ENCODE assay signal across 9 cellular contexts in genomic region chr2:176830362-176830761, GRCh38.
DNase-seq lines count a peak whose midpoint lies in the region; ATAC-seq and TF ChIP-seq lines count a peak whose summit lies in the region.
"Had no signal": no experiment of that assay in that cellular context is flagged by ENCODE, and none has a peak within 500 bp of the region (broad histone marks: within the 10 kb centered on the region; RNA-seq: fewer than 3 reads in every experiment).

No MANE protein-coding gene starts in this region.

- H3K36me3 ChIP-seq in GM06990 (ENCODE audit: control insufficient read depth, insufficient read depth, low read length), result no peaks in the 10 kb centered on the region
- no peaks in the 10 kb centered on the region for H3K36me3 ChIP-seq in MM.1S (replicated peaks; ENCODE audit: insufficient read depth, low read length)

- no peak overlapping the region for H3K4me3 Mint-ChIP-seq in activated CD8-positive, alpha-beta T cell treated with anti-CD3 and anti-CD28 coated beads, Interleukin-2, amount 10 ng/mL, durations not matched to agents 7 days and 5 days

- no peaks in the 10 kb centered on the region for H3K36me3 Mint-ChIP-seq in activated CD8-positive, alpha-beta T cell treated with anti-CD3 and anti-CD28 coated beads, Interleukin-2, amount 10 ng/mL, durations not matched to agents 7 days and 5 days (ENCODE audit: low read depth)

- peaks cover 45% of the 10 kb centered on the region for H3K4me1 Mint-ChIP-seq in activated CD8-positive, alpha-beta T cell treated with anti-CD3 and anti-CD28 coated beads, Interleukin-2, amount 10 ng/mL, durations not matched to agents 7 days and 5 days (ENCODE audit: low read depth)

- peak; percentile 44 for ATAC-seq in activated CD8-positive, alpha-beta T cell treated with anti-CD3 and anti-CD28 coated beads, Interleukin-2, amount 10 ng/mL, durations not matched to agents 7 days and 5 days
- ATAC-seq in HG03175 (IDR thresholded peaks at IDR 0.05; ENCODE audit: unreplicated experiment), result no peak
- ATAC-seq: Right ventricle myocardium inferior had no signal

- H3K27ac ChIP-seq in MM.1S (ENCODE audit: low read length), result no peak overlapping the region

- H2AFZ ChIP-seq in MM.1S (ENCODE audit: low read length), result no peak overlapping the region

- no peaks in the 10 kb centered on the region for H4K20me1 ChIP-seq in MM.1S (ENCODE audit: insufficient read depth, low read length)

- H3K4me3 ChIP-seq in GM06990 (replicated peaks; ENCODE audit: low read depth, low read length) (no peak overlapping the region), MM.1S (ENCODE audit: low read length) (no peak overlapping the region)

- H3K9me2 ChIP-seq in MM.1S (replicated peaks; ENCODE audit: insufficient read depth, low read length), result no peaks in the 10 kb centered on the region

- intact Hi-C loops in cardiac septum (cut with DNase I), result no loop called here

- DNase-seq in AG08395 (ENCODE audit: low spot score) (peak; percentile 15), GM06990 (ENCODE audit: extremely low read depth, insufficient read length) (no peak), MM.1S (no peak), cardiac septum (ENCODE audit: low spot score) (no peak), NCI-H226 (no peak), hypothalamus (lab: John Stamatoyannopoulos, UW) (no peak)
- peak; percentile 58 for DNase-seq in activated CD8-positive, alpha-beta T cell treated with anti-CD3 and anti-CD28 coated beads, Interleukin-2, amount 10 ng/mL, durations not matched to agents 7 days and 5 days

- TF ChIP-seq CTCF in GM06990 (IDR thresholded peaks at IDR 0.05; ENCODE audit: insufficient read depth, low read length, poor library complexity, severe bottlenecking) (peak; percentile 47), MM.1S (IDR thresholded peaks at IDR 0.05; ENCODE audit: low read length) (0 out of 2 replicates have a peak, but pooled peaks have one; percentile 11)

- H3K4me1 ChIP-seq in MM.1S (ENCODE audit: low read length), result no peaks in the 10 kb centered on the region

- CTCF ChIA-PET in activated CD8-positive, alpha-beta T cell treated with anti-CD3 and anti-CD28 coated beads, Interleukin-2, amount 10 ng/mL, durations not matched to agents 7 days and 5 days (lab: Charles Lee), result interaction anchor here (0.7 to 6.1 kb wide), 10 partner anchors 9 to 178 kb away, joined by 3 to 59 read pairs (median 4); no protein-coding TSS in a partner anchor

- no peak overlapping the region for H3K4me2 ChIP-seq in MM.1S (ENCODE audit: low read depth, low read length)

- POLR2A ChIA-PET in activated CD8-positive, alpha-beta T cell treated with anti-CD3 and anti-CD28 coated beads, Interleukin-2, amount 10 ng/mL, durations not matched to agents 7 days and 5 days (lab: Charles Lee), result interaction anchor here (1.2 kb wide), 1 partner anchor 22 kb away, joined by 3 read pairs; no protein-coding TSS in a partner anchor

- no peak overlapping the region for H3K9ac ChIP-seq in MM.1S (ENCODE audit: low read length)

- H3K79me2 ChIP-seq in MM.1S (ENCODE audit: low read length), result no peaks in the 10 kb centered on the region

- H3K27me3 ChIP-seq in GM06990 (replicated peaks; ENCODE audit: control insufficient read depth, insufficient read depth, low read length), result no peaks in the 10 kb centered on the region; the same call in 1 of the 2 replicates
- H3K27me3 ChIP-seq in MM.1S (replicated peaks; ENCODE audit: insufficient read depth, low read length), result no peaks in the 10 kb centered on the region

- H3K27ac Mint-ChIP-seq in activated CD8-positive, alpha-beta T cell treated with anti-CD3 and anti-CD28 coated beads, Interleukin-2, amount 10 ng/mL, durations not matched to agents 7 days and 5 days, result peak overlapping the region; percentile 7

- H3K27me3 Mint-ChIP-seq in activated CD8-positive, alpha-beta T cell treated with anti-CD3 and anti-CD28 coated beads, Interleukin-2, amount 10 ng/mL, durations not matched to agents 7 days and 5 days (ENCODE audit: low read depth), result no peaks in the 10 kb centered on the region

- no peaks in the 10 kb centered on the region for H3K9me3 ChIP-seq in MM.1S (replicated peaks; ENCODE audit: insufficient read depth, low read length)

- H3K9me3 Mint-ChIP-seq in activated CD8-positive, alpha-beta T cell treated with anti-CD3 and anti-CD28 coated beads, Interleukin-2, amount 10 ng/mL, durations not matched to agents 7 days and 5 days (ENCODE audit: insufficient read depth), result no peaks in the 10 kb centered on the region

- H3F3A ChIP-seq in MM.1S (ENCODE audit: insufficient read depth, low read length), result no peaks in the 10 kb centered on the region

Comparison
In these comparisons a context has a peak if more than half of its experiments do, and no peak if none do; other contexts are left out.
1. DNase-seq: peak in AG08395 (single experiment) and activated CD8-positive, alpha-beta T cell treated with anti-CD3 and anti-CD28 coated beads, Interleukin-2, amount 10 ng/mL, durations not matched to agents 7 days and 5 days (single experiment); none in GM06990 (single experiment), MM.1S (single experiment), cardiac septum (single experiment), NCI-H226 (single experiment) and hypothalamus (0 of 51).